ENCODE assay signal across 7 cellular contexts in the genomic region with DNA sequence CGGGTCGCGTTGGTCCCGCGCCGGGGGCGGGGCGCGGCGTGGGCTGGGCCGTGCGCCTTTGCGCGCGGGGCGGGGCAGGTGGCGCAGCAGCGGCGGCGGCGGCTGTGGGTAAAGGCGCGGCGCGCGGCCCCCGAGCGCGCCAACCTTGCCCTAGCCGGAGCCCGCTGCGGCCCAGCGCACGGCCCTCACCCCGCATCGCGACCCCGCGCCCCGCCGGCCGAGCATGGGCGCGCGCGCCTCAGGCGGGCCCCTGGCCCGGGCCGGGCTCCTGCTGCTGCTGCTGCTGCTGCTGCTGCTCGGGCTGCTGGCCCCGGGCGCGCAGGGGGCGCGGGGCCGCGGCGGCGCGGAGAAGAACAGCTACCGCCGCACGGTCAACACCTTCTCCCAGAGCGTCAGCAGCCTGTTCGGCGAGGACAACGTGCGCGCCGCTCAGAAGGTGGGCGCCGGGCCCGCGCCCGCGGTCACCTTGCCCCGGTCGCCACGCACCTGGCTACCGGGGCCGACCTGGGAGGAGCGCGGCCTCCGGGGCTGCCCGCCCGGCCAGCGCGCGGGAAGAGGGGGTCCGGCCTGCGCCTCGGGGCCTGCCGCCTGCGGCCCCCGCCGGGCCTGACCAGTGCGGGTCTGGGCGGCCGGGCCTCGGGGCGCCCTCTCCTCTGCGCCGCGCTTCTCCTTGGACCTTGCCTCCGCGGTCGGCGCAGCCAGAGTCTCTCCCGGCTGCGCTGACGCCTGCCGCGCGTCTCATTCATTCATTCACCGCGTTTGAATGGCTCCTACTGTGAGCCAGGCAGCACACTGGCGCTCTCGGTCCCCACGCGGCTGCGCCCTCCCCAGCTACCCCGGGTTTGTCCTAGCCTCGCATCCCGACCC. TPM values are rescaled to one million over a fixed set of nuclear protein-coding genes. Genes with fewer than 3 reads are reported as not detected.
DNase-seq lines count a peak whose midpoint lies in the region; FAIRE-seq and TF ChIP-seq lines count a peak whose summit lies in the region.

A gene with protein sequence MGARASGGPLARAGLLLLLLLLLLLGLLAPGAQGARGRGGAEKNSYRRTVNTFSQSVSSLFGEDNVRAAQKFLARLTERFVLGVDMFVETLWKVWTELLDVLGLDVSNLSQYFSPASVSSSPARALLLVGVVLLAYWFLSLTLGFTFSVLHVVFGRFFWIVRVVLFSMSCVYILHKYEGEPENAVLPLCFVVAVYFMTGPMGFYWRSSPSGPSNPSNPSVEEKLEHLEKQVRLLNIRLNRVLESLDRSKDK (plus strand): TSS at position 78 of the 867 bp plus-strand sequence. CDS start 146 bp downstream, at position 224.

- FAIRE-seq in GM12892 (lab: Jason Lieb, UNC) = no peak

- DNase-seq in GM12892 (ENCODE audit: insufficient read length) = peak; percentile 48
- peak; percentile 51 for DNase-seq in HEK293T (ENCODE audit: extremely low spot score)
- peak; percentile 75 for DNase-seq in NAMALWA (ENCODE audit: low spot score)
- DNase-seq in T47D (ENCODE audit: low read depth in 1 of 2, low spot score in 1 of 2) = peak; percentile 79
- DNase-seq in islet precursor cell = peak; percentile 85
- DNase-seq in stimulated activated CD4-positive, alpha-beta T cell treated with anti-CD3 and anti-CD28 coated beads, Interleukin-15, amount 100 ng/mL, for 48 hours (ENCODE audit: low read depth in 2 of 2) = peak; percentile 41 to 66

- TF ChIP-seq CTCF in VCaP (conservative IDR thresholded peaks at IDR 0.05) = no peak

- CTCF ChIA-PET in HEK293T (lab: Yijun Ruan, JAX) = no interaction called here

- peak; percentile 60; the same call in 1 of the 2 replicates for TF ChIP-seq POLR2A in GM12892 (IDR thresholded peaks at IDR 0.05; ENCODE audit: low read depth, low read length)

- H3K27ac ChIP-seq in VCaP = peak within 1 kb of the TSS; percentile 71

- in situ Hi-C loops in T47D (cut with HindIII; ENCODE audit: low pct_unique_long_range_greater_than_20kb, low sequenced_read_pairs) = no loop called here

- POLR2A ChIA-PET in HEK293T (lab: Yijun Ruan, JAX) = interaction anchor here (1.0 to 1.6 kb wide), 2 partner anchors 56 to 83 kb away, joined by 3 to 4 read pairs; no protein-coding TSS in a partner anchor

TF ChIP-seq in HEK293T, 16 proteins besides CTCF, POLR2A, EP300 and RAD21:
- TF ChIP-seq LEF1 (IDR thresholded peaks at IDR 0.05; ENCODE audit: borderline replicate concordance) = no peak
- TF ChIP-seq FOXM1 (IDR thresholded peaks at IDR 0.05; ENCODE audit: borderline replicate concordance) = 0 out of 2 replicates have a peak, but pooled peaks have one; percentile 10

RNA-seq across cellular contexts. Expression of the gene that starts here (rescaled TPM):
- 19.7 TPM for polyA plus RNA-seq in GM12892 (2012; ENCODE audit: missing spikeins)

Comparison
In these comparisons a context has a peak if more than half of its experiments do, and no peak if none do; other contexts are left out.
1. Peak in every context shown above with its lines: DNase-seq and H3K27ac ChIP-seq.